27 cellular contexts compared by ENCODE assay signal in the genomic region with DNA sequence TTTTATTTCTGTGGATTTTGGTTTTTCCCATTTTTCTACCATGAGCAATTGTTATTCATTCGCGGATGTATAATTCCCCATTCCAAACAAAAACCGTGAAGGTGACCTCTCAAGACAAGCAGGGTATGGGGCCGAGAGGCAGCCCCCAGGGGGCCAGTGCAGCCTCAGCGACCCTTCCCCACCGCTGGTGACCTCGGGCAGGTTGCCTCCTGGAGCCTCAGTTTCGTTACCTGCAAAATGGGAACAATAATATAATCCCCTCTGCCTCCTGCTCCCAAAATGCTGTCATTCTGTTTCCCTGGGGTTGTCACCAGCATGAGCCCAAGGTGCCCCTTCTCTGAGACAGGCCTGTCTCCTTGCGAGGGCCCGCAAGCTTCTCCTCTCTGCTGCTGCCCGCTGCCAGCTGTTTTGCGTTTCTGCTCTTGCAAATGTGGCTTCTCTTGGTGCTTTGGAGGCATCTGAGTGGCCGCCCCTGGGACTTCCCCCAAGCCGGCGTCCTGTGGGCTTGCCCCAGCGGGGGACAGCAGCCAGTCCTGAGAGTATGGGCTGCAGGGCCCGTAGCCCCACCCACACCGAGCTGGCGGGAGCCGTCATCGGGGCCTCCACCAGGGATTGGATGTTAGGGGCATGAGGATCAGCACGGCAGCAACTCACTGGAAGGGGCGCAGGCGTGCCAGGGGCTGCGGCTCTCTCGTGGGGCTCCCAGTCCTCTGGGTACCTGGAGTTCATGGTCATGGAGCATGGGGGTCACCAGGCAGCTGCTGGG.
"Had no signal": no experiment of that assay in that cellular context is flagged by ENCODE, and none has a peak within 500 bp of the region (broad histone marks: within the 10 kb centered on the region; RNA-seq: fewer than 3 reads in every experiment).

No MANE protein-coding gene starts in this region.

- H3K4me1 ChIP-seq: breast epithelium, gastrocnemius medialis, prostate gland, upper lobe of right lung had no signal

- ATAC-seq: activated T-cell treated with anti-CD3 and anti-CD28 coated beads, Interleukin-2, amount 50 U/mL, for 72 hours; gastrocnemius medialis; left lobe of liver; natural killer cell; T-helper 17 cell; upper lobe of right lung had no signal

- H3K9me3 ChIP-seq: breast epithelium, esophagus squamous epithelium, gastrocnemius medialis, neutrophil, ovary, prostate gland, thyroid gland, upper lobe of right lung had no signal

- H3K27ac ChIP-seq: breast epithelium, coronary artery, esophagus squamous epithelium, gastrocnemius medialis, neutrophil, ovary, prostate gland, thyroid gland, upper lobe of right lung had no signal

- H3K27me3 ChIP-seq: neutrophil, ovary, thyroid gland had no signal

- FAIRE-seq: keratinocyte had no signal

- H3K9me3 Mint-ChIP-seq: activated CD4-positive, alpha-beta memory T cell treated with anti-CD3 and anti-CD28 coated beads for 36 hours; activated naive CD4-positive, alpha-beta T cell treated with anti-CD3 and anti-CD28 coated beads for 36 hours; activated naive CD8-positive, alpha-beta T cell treated with anti-CD3 and anti-CD28 coated beads, Interleukin-2, amount 10 ng/mL, durations not matched to agents 7 days and 5 days; activated T-cell treated with anti-CD3 and anti-CD28 coated beads, Interleukin-2, amount 50 U/mL, for 72 hours; natural killer cell; stimulated activated naive CD8-positive, alpha-beta T cell treated with anti-CD3 and anti-CD28 coated beads, Interleukin-15, Interleukin-2, amounts not matched to agents 100 ng/mL and 50 ng/mL, for 24 hours had no signal

- H3K27me3 Mint-ChIP-seq: activated CD4-positive, alpha-beta memory T cell treated with anti-CD3 and anti-CD28 coated beads for 36 hours; stimulated activated naive CD8-positive, alpha-beta T cell treated with anti-CD3 and anti-CD28 coated beads, Interleukin-15, Interleukin-2, amounts not matched to agents 100 ng/mL and 50 ng/mL, for 24 hours had no signal

- H3K27ac Mint-ChIP-seq: activated CD4-positive, alpha-beta memory T cell treated with anti-CD3 and anti-CD28 coated beads for 36 hours; activated naive CD4-positive, alpha-beta T cell treated with anti-CD3 and anti-CD28 coated beads for 36 hours; activated naive CD8-positive, alpha-beta T cell treated with anti-CD3 and anti-CD28 coated beads, Interleukin-2, amount 10 ng/mL, durations not matched to agents 7 days and 5 days; activated T-cell treated with anti-CD3 and anti-CD28 coated beads, Interleukin-2, amount 50 U/mL, for 72 hours; natural killer cell; stimulated activated naive CD8-positive, alpha-beta T cell treated with anti-CD3 and anti-CD28 coated beads, Interleukin-15, Interleukin-2, amounts not matched to agents 100 ng/mL and 50 ng/mL, for 24 hours; T-helper 17 cell had no signal

- H3K36me3 ChIP-seq: breast epithelium, esophagus squamous epithelium, gastrocnemius medialis, neutrophil, ovary, prostate gland, thyroid gland, upper lobe of right lung had no signal

- H3K4me3 Mint-ChIP-seq: activated CD4-positive, alpha-beta memory T cell treated with anti-CD3 and anti-CD28 coated beads for 36 hours; activated naive CD4-positive, alpha-beta T cell treated with anti-CD3 and anti-CD28 coated beads for 36 hours; activated naive CD8-positive, alpha-beta T cell treated with anti-CD3 and anti-CD28 coated beads, Interleukin-2, amount 10 ng/mL, durations not matched to agents 7 days and 5 days; activated T-cell treated with anti-CD3 and anti-CD28 coated beads, Interleukin-2, amount 50 U/mL, for 72 hours; natural killer cell; stimulated activated naive CD8-positive, alpha-beta T cell treated with anti-CD3 and anti-CD28 coated beads, Interleukin-15, Interleukin-2, amounts not matched to agents 100 ng/mL and 50 ng/mL, for 24 hours; T-helper 17 cell had no signal

- DNase-seq: activated CD4-positive, alpha-beta memory T cell treated with anti-CD3 and anti-CD28 coated beads for 36 hours; activated CD4-positive, alpha-beta T cell treated with anti-CD3 and anti-CD28 coated beads for 48 hours; activated effector memory CD4-positive, alpha-beta T cell treated with Interleukin-2 at 50 U/mL for 16 hours; activated naive CD4-positive, alpha-beta T cell treated with anti-CD3 and anti-CD28 coated beads for 36 hours; activated naive CD8-positive, alpha-beta T cell treated with anti-CD3 and anti-CD28 coated beads, Interleukin-2, amount 10 ng/mL, durations not matched to agents 7 days and 5 days; activated T-cell treated with anti-CD3 and anti-CD28 coated beads, Interleukin-2, amount 50 U/mL, for 72 hours; amniotic stem cell; esophagus squamous epithelium; gastrocnemius medialis; hypothalamus; mammary epithelial cell; midbrain; natural killer cell; ovary; stimulated activated CD4-positive, alpha-beta T cell treated with anti-CD3 and anti-CD28 coated beads, Interleukin-12 subunit alpha, Interleukin-12 subunit beta, amount 100 ng/mL, for 4 hours; stimulated activated CD4-positive, alpha-beta T cell treated with anti-CD3 and anti-CD28 coated beads, Interleukin-4, amount 100 ng/mL, for 4 hours; substantia nigra; T-helper 17 cell; thyroid gland; upper lobe of right lung had no signal

- H3K36me3 Mint-ChIP-seq: activated CD4-positive, alpha-beta memory T cell treated with anti-CD3 and anti-CD28 coated beads for 36 hours; activated naive CD8-positive, alpha-beta T cell treated with anti-CD3 and anti-CD28 coated beads, Interleukin-2, amount 10 ng/mL, durations not matched to agents 7 days and 5 days; natural killer cell had no signal

- H3K4me3 ChIP-seq: breast epithelium, coronary artery, esophagus squamous epithelium, gastrocnemius medialis, ovary, prostate gland, thyroid gland, upper lobe of right lung had no signal
